In genomic region chr16:2266887-2267286, GRCh38 we compare ENCODE assay signal across 8 cellular contexts. TPM values are rescaled to one million over a fixed set of nuclear protein-coding genes. Genes with fewer than 3 reads are reported as not detected.
DNase-seq lines count a peak whose midpoint lies in the region; TF ChIP-seq lines count a peak whose summit lies in the region.
"Not testable (repeated sequence)": the region's sequence is repeated elsewhere in the genome, so short reads cannot be mapped to it uniquely, and the experiment has no call there.

No MANE protein-coding gene starts in this region.

- TF ChIP-seq CTCF in Calu3 (IDR thresholded peaks at IDR 0.05; ENCODE audit: unreplicated experiment); WERI-Rb-1 (IDR thresholded peaks at IDR 0.05; ENCODE audit: low read depth, low read length); parathyroid adenoma (IDR thresholded peaks at IDR 0.05); tibial nerve (IDR thresholded peaks at IDR 0.05): not testable (repeated sequence)

- not testable (repeated sequence) for H3K27me3 ChIP-seq in WERI-Rb-1 (ENCODE audit: insufficient read depth, low read depth, severe bottlenecking); parathyroid adenoma (ENCODE audit: control insufficient read depth, insufficient read depth, low read length); tibial nerve

- peaks cover 33% of the 10 kb centered on the region for H3K4me1 Mint-ChIP-seq in Calu3 (ENCODE audit: low read depth, unreplicated experiment)

- CTCF ChIA-PET in Calu3 (lab: Charles Lee) = not testable (repeated sequence)

- H2AFZ ChIP-seq in parathyroid adenoma = not testable (repeated sequence)

- H3K4me3 ChIP-seq in WERI-Rb-1 (ENCODE audit: low read depth, low read length) = peak overlapping the region; percentile 87
- peak overlapping the region; percentile 99 for H3K4me3 ChIP-seq in parathyroid adenoma (ENCODE audit: low read depth, low read length)
- peak overlapping the region; percentile 67 to 94 (median 76) for H3K4me3 ChIP-seq in tibial nerve

- H3K4me3 Mint-ChIP-seq in Calu3 (ENCODE audit: low read depth, unreplicated experiment) = peak overlapping the region; percentile 100

- H3K36me3 Mint-ChIP-seq in Calu3 (ENCODE audit: insufficient read depth, unreplicated experiment) = peaks cover 89% of the 10 kb centered on the region

- peak overlapping the region; percentile 92 for H3K4me2 ChIP-seq in parathyroid adenoma (ENCODE audit: low read length)

- not testable (repeated sequence) for TF ChIP-seq POLR2A in erythroblast (IDR thresholded peaks at IDR 0.05; ENCODE audit: low read length); tibial nerve (IDR thresholded peaks at IDR 0.05)

- 4 to 9% methylated on average over 9 to 11 of the region's 12 CpGs for WGBS in tibial nerve, 2 donors

- not testable (repeated sequence) for DNase-seq in Calu3; WERI-Rb-1; tibial nerve (ENCODE audit: low spot score in 2 of 2)
- DNase-seq in LHCN-M2 (ENCODE audit: low read depth) = peak; percentile 43
- DNase-seq in amniotic epithelial cell (ENCODE audit: low read depth) = peak; percentile 18
- peak; percentile 45 to 50 for DNase-seq in erythroblast (lab: John Stamatoyannopoulos, UW)
- DNase-seq in left kidney (ENCODE audit: low read depth, low spot score) = peak; percentile 30

- H3K4me1 ChIP-seq in parathyroid adenoma = not testable (repeated sequence)
- peaks cover 0 to 57% (median 17%) of the 10 kb centered on the region in 4 donors for H3K4me1 ChIP-seq in tibial nerve

- BruUV-seq in Calu3 (replicated peaks; lab: Mats Ljungman, UMichigan) = not testable (repeated sequence)

- H3K27ac Mint-ChIP-seq in Calu3 (ENCODE audit: unreplicated experiment) = peak overlapping the region; percentile 100

- H3K9ac ChIP-seq in parathyroid adenoma = not testable (repeated sequence)

- TF ChIP-seq EP300 in tibial nerve (IDR thresholded peaks at IDR 0.05) = not testable (repeated sequence)

- H3K36me3 ChIP-seq in WERI-Rb-1 = peaks cover 54% of the 10 kb centered on the region
- H3K36me3 ChIP-seq in parathyroid adenoma (ENCODE audit: control insufficient read depth, insufficient read depth, low read length) = not testable (repeated sequence)
- peaks cover 0 to 27% (median 4%) of the 10 kb centered on the region in 3 donors for H3K36me3 ChIP-seq in tibial nerve

- not testable (repeated sequence) for H3K27me3 Mint-ChIP-seq in Calu3 (ENCODE audit: unreplicated experiment)

- not testable (repeated sequence) for H3K9me3 ChIP-seq in WERI-Rb-1 (ENCODE audit: severe bottlenecking); parathyroid adenoma (ENCODE audit: control insufficient read depth, low read length); tibial nerve

- intact Hi-C loops in Calu3 (cut with micrococcal nuclease; ENCODE audit: unreplicated experiment) = not testable (repeated sequence)

- H3K9me3 Mint-ChIP-seq in Calu3 (ENCODE audit: low read depth, unreplicated experiment) = not testable (repeated sequence)

- H3K27ac ChIP-seq in WERI-Rb-1, parathyroid adenoma: not testable (repeated sequence)
- H3K27ac ChIP-seq in tibial nerve = peak overlapping the region in 1 of 4 donors; percentile 95

- peaks cover 17% of the 10 kb centered on the region for H3K79me2 ChIP-seq in parathyroid adenoma

RNA-seq across cellular contexts. Expression of gene RNPS1, which starts 1.0 kb away (rescaled TPM):
- total RNA-seq in Calu3 (2022) (287 and 301 TPM in 2 replicates), LHCN-M2 (2014; rRNA removed) (175 and 178 TPM in 2 replicates), tibial nerve (100 to 1,000 TPM; 101 to 127 (median 114) TPM)
- polyA plus RNA-seq in LHCN-M2 (2012) = 154 TPM

RNA-seq across cellular contexts. Expression of gene ECI1, which starts 15.5 kb away (rescaled TPM):
- 85.7 and 87.5 TPM in 2 replicates for total RNA-seq in Calu3 (2022)
- total RNA-seq in LHCN-M2 (2014; rRNA removed) = 30.9 and 44.5 TPM in 2 replicates
- polyA plus RNA-seq in LHCN-M2 (2012) = 38.0 TPM
- 10 to 100 TPM; 74.3 to 94.7 (median 81.5) TPM for total RNA-seq in tibial nerve

RNA-seq across cellular contexts. Expression of gene DNASE1L2, which starts 30.6 kb away (rescaled TPM):
- total RNA-seq in Calu3 (2022) = 5.7 and 7.5 TPM in 2 replicates
- total RNA-seq in LHCN-M2 (2014; rRNA removed) = 1.4 and 2.2 TPM in 2 replicates
- 1.1 TPM for polyA plus RNA-seq in LHCN-M2 (2012)
- 1 to 10 TPM in 1 of 4 donors, under 1 TPM in 3; 0.39 to 5.4 (median 0.64) TPM for total RNA-seq in tibial nerve

RNA-seq across cellular contexts. Expression of gene E4F1, which starts 43.5 kb away (rescaled TPM):
- total RNA-seq in Calu3 (2022) (35.4 and 36.5 TPM in 2 replicates), LHCN-M2 (2014; rRNA removed) (33.5 and 34.0 TPM in 2 replicates), tibial nerve (10 to 100 TPM; 30.6 to 60.6 (median 45.2) TPM)
- polyA plus RNA-seq in LHCN-M2 (2012) = 13.2 TPM

RNA-seq across cellular contexts. Expression of gene PGP, which starts 52.2 kb away (rescaled TPM):
- total RNA-seq in Calu3 (2022) = 45.0 and 49.6 TPM in 2 replicates
- total RNA-seq in LHCN-M2 (2014; rRNA removed) = 34.9 and 36.9 TPM in 2 replicates
- 21.3 TPM for polyA plus RNA-seq in LHCN-M2 (2012)
- total RNA-seq in tibial nerve = 10 to 100 TPM; 13.1 to 27.0 (median 23.2) TPM
